ENCODE assay signal across 15 cellular contexts in the genomic region with DNA sequence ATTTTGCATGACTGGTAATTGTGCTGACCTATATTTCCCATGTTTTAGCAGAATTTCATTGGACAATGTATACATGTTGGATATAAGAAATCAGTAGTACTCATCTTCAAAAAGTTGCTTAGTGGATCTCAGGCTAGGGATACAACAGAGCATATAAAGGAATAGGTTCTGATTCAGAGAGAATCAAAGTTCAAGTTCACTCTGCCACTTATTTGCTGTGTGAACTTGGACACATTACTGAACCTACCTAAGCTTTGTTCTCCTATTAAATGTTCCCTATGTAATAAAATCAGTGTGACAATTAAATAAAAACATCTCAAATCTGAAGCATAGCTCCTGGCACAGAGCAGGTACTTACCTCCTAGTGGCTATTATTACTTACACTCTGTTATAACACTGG.
"Had no signal": no experiment of that assay in that cellular context is flagged by ENCODE, and none has a peak within 500 bp of the region (broad histone marks: within the 10 kb centered on the region; RNA-seq: fewer than 3 reads in every experiment).

No MANE protein-coding gene starts in this region.

- H3K36me3 ChIP-seq: brain microvascular endothelial cell had no signal

- H3K4me2 ChIP-seq: smooth muscle cell had no signal

- H3K4me1 Mint-ChIP-seq: mesothelial cell of epicardium had no signal

- H3K27ac Mint-ChIP-seq: activated naive CD8-positive, alpha-beta T cell treated with anti-CD3 and anti-CD28 coated beads for 36 hours; endodermal cell; mesothelial cell of epicardium had no signal

- H3K9me3 ChIP-seq: testis had no signal

- H3K27me3 ChIP-seq: brain microvascular endothelial cell, testis had no signal

- ATAC-seq: activated T-cell treated with anti-CD3 and anti-CD28 coated beads, Interleukin-2, amount 50 U/mL, for 4 hours; T-cell had no signal

- DNase-seq: activated CD4-positive, alpha-beta T cell treated with anti-CD3 and anti-CD28 coated beads, Interleukin-2, amount 10 ng/mL, durations not matched to agents 24 days and 14 days; activated gamma-delta T cell; activated naive CD8-positive, alpha-beta T cell treated with anti-CD3 and anti-CD28 coated beads for 36 hours; activated T-cell treated with anti-CD3 and anti-CD28 coated beads, Interleukin-2, amount 50 U/mL, for 4 hours; brain microvascular endothelial cell; dermis blood vessel endothelial cell; endodermal cell; erythroblast; hippocampal formation; retina; stimulated activated naive CD4-positive, alpha-beta T cell treated with Interleukin-2 at 50 U/mL for 16 hours; T-cell; testis had no signal

- H3K4me3 ChIP-seq: smooth muscle cell, testis had no signal

- H3K27me3 Mint-ChIP-seq: activated CD4-positive, alpha-beta T cell treated with anti-CD3 and anti-CD28 coated beads, Interleukin-2, amount 10 ng/mL, durations not matched to agents 24 days and 14 days; activated naive CD8-positive, alpha-beta T cell treated with anti-CD3 and anti-CD28 coated beads for 36 hours; T-cell had no signal

- H3K4me1 ChIP-seq: testis had no signal

- H3K4me3 Mint-ChIP-seq: activated CD4-positive, alpha-beta T cell treated with anti-CD3 and anti-CD28 coated beads, Interleukin-2, amount 10 ng/mL, durations not matched to agents 24 days and 14 days; activated naive CD8-positive, alpha-beta T cell treated with anti-CD3 and anti-CD28 coated beads for 36 hours; endodermal cell; mesothelial cell of epicardium had no signal

- H3K27ac ChIP-seq: brain microvascular endothelial cell, testis had no signal
